10 cellular contexts compared by ENCODE assay signal in genomic region chr1:158163000-158163947, GRCh38. TPM values are rescaled to one million over a fixed set of nuclear protein-coding genes. Genes with fewer than 3 reads are reported as not detected.
DNase-seq lines count a peak whose midpoint lies in the region; ATAC-seq and TF ChIP-seq lines count a peak whose summit lies in the region.
"Had no signal": no experiment of that assay in that cellular context is flagged by ENCODE, and none has a peak within 500 bp of the region (broad histone marks: within the 10 kb centered on the region; RNA-seq: fewer than 3 reads in every experiment).

No MANE protein-coding gene starts in this region.

- no peak overlapping the region for H3K9ac ChIP-seq in neural progenitor cell

- peak; percentile 98 for ATAC-seq in GM18870 (IDR thresholded peaks at IDR 0.05; ENCODE audit: unreplicated experiment)
- peak; percentile 87 for ATAC-seq in GM21576 (IDR thresholded peaks at IDR 0.05; ENCODE audit: unreplicated experiment)
- ATAC-seq in HG03196 (IDR thresholded peaks at IDR 0.05; ENCODE audit: unreplicated experiment): peak; percentile 99

- no peaks in the 10 kb centered on the region for H3F3A ChIP-seq in neural progenitor cell (ENCODE audit: low read depth)

- H3K36me3 ChIP-seq in neural progenitor cell: no peaks in the 10 kb centered on the region

- H3K4me1 ChIP-seq in neural progenitor cell: no peaks in the 10 kb centered on the region

- CTCF ChIA-PET in activated naive CD4-positive, alpha-beta T cell treated with anti-CD3 and anti-CD28 coated beads for 36 hours (lab: Charles Lee): interaction anchor here (0.7 to 1.2 kb wide), 2 partner anchors 41 to 42 kb away, joined by 4 read pairs; no protein-coding TSS in a partner anchor

- H3K4me3 ChIP-seq in neural progenitor cell: no peak overlapping the region

- no peak overlapping the region for H2AFZ ChIP-seq in neural progenitor cell (replicated peaks)

- H3K9me3 ChIP-seq in neural progenitor cell (ENCODE audit: low read depth): no peaks in the 10 kb centered on the region

- no peak overlapping the region for H3K27ac ChIP-seq in neural progenitor cell

- no peak for TF ChIP-seq CTCF in endothelial cell (IDR thresholded peaks at IDR 0.05; ENCODE audit: unreplicated experiment)
- TF ChIP-seq CTCF in neural progenitor cell (IDR thresholded peaks at IDR 0.05): no peak

- H3K27me3 Mint-ChIP-seq in dendritic cell treated with granulocyte-macrophage colony-stimulating factor and Interleukin-4, amounts not matched to agents 40 ng/mL and 50 ng/mL, for 4 days: peaks cover 2% of the 10 kb centered on the region
- H3K27me3 Mint-ChIP-seq in activated naive CD4-positive, alpha-beta T cell treated with anti-CD3 and anti-CD28 coated beads for 36 hours (ENCODE audit: low read depth): peaks cover 24% of the 10 kb centered on the region
- H3K27me3 Mint-ChIP-seq in endothelial cell (ENCODE audit: unreplicated experiment): no peaks in the 10 kb centered on the region
- H3K27me3 Mint-ChIP-seq in neural progenitor cell (ENCODE audit: insufficient read depth, low read depth): peaks cover 2% of the 10 kb centered on the region

- no peak overlapping the region for H3K4me2 ChIP-seq in neural progenitor cell

- H4K20me1 ChIP-seq in neural progenitor cell (ENCODE audit: low read depth): no peaks in the 10 kb centered on the region

- H3K27me3 ChIP-seq in neural progenitor cell: peaks cover 16% of the 10 kb centered on the region

- no peaks in the 10 kb centered on the region for H3K79me2 ChIP-seq in neural progenitor cell (ENCODE audit: low read depth)

- H3K4me3 Mint-ChIP-seq in dendritic cell treated with granulocyte-macrophage colony-stimulating factor and Interleukin-4, amounts not matched to agents 40 ng/mL and 50 ng/mL, for 4 days: peak overlapping the region; percentile 24
- no peak overlapping the region for H3K4me3 Mint-ChIP-seq in activated naive CD4-positive, alpha-beta T cell treated with anti-CD3 and anti-CD28 coated beads for 36 hours
- no peak overlapping the region for H3K4me3 Mint-ChIP-seq in endothelial cell (ENCODE audit: unreplicated experiment)
- H3K4me3 Mint-ChIP-seq in neural progenitor cell: no peak overlapping the region

- H3K27ac Mint-ChIP-seq in dendritic cell treated with granulocyte-macrophage colony-stimulating factor and Interleukin-4, amounts not matched to agents 40 ng/mL and 50 ng/mL, for 4 days: peak overlapping the region; percentile 7
- no peak overlapping the region for H3K27ac Mint-ChIP-seq in activated naive CD4-positive, alpha-beta T cell treated with anti-CD3 and anti-CD28 coated beads for 36 hours
- H3K27ac Mint-ChIP-seq in endothelial cell (ENCODE audit: unreplicated experiment) (no peak overlapping the region), neural progenitor cell (no peak overlapping the region)

- intact Hi-C loops in dendritic cell treated with granulocyte-macrophage colony-stimulating factor and Interleukin-4, amounts not matched to agents 40 ng/mL and 50 ng/mL, for 4 days (cut with micrococcal nuclease): no loop called here
- intact Hi-C loops in activated naive CD4-positive, alpha-beta T cell treated with anti-CD3 and anti-CD28 coated beads for 36 hours (cut with micrococcal nuclease): no loop called here

- peaks cover 39% of the 10 kb centered on the region for H3K4me1 Mint-ChIP-seq in dendritic cell treated with granulocyte-macrophage colony-stimulating factor and Interleukin-4, amounts not matched to agents 40 ng/mL and 50 ng/mL, for 4 days (ENCODE audit: low read depth)
- H3K4me1 Mint-ChIP-seq in activated naive CD4-positive, alpha-beta T cell treated with anti-CD3 and anti-CD28 coated beads for 36 hours (ENCODE audit: low read depth): no peaks in the 10 kb centered on the region
- peaks cover 3% of the 10 kb centered on the region for H3K4me1 Mint-ChIP-seq in endothelial cell (ENCODE audit: unreplicated experiment)
- H3K4me1 Mint-ChIP-seq in neural progenitor cell: no peaks in the 10 kb centered on the region

- peaks cover 9% of the 10 kb centered on the region for H3K9me3 Mint-ChIP-seq in dendritic cell treated with granulocyte-macrophage colony-stimulating factor and Interleukin-4, amounts not matched to agents 40 ng/mL and 50 ng/mL, for 4 days
- no peaks in the 10 kb centered on the region for H3K9me3 Mint-ChIP-seq in activated naive CD4-positive, alpha-beta T cell treated with anti-CD3 and anti-CD28 coated beads for 36 hours
- no peaks in the 10 kb centered on the region for H3K9me3 Mint-ChIP-seq in endothelial cell (ENCODE audit: unreplicated experiment)
- H3K9me3 Mint-ChIP-seq in neural progenitor cell: no peaks in the 10 kb centered on the region

- DNase-seq in activated naive CD4-positive, alpha-beta T cell treated with anti-CD3 and anti-CD28 coated beads for 36 hours: no peak
- DNase-seq in endothelial cell (ENCODE audit: low spot score) (no peak), neural progenitor cell (ENCODE audit: low spot score) (no peak), DMS114 treated with DMSO at 0.1 percent for 48 hours (lab: John Stamatoyannopoulos, UW; ENCODE audit: unreplicated experiment) (no peak)
- DNase-seq: NCI-H510A, retina had no signal

- H3K36me3 Mint-ChIP-seq in dendritic cell treated with granulocyte-macrophage colony-stimulating factor and Interleukin-4, amounts not matched to agents 40 ng/mL and 50 ng/mL, for 4 days (ENCODE audit: low read depth): no peaks in the 10 kb centered on the region
- H3K36me3 Mint-ChIP-seq in activated naive CD4-positive, alpha-beta T cell treated with anti-CD3 and anti-CD28 coated beads for 36 hours (ENCODE audit: low read depth): no peaks in the 10 kb centered on the region
- H3K36me3 Mint-ChIP-seq in endothelial cell (ENCODE audit: low read depth, unreplicated experiment) (no peaks in the 10 kb centered on the region), neural progenitor cell (no peaks in the 10 kb centered on the region)

RNA-seq across cellular contexts. Expression of gene CD1D, which starts 17.4 kb away (rescaled TPM):
- total RNA-seq in activated naive CD4-positive, alpha-beta T cell treated with anti-CD3 and anti-CD28 coated beads for 36 hours: not detected
- total RNA-seq in endothelial cell (ENCODE audit: unreplicated experiment): 1.5 TPM
- 0.77 TPM in 1 of 2 replicates, not detected in the other for total RNA-seq in neural progenitor cell (ENCODE audit: low replicate concordance)
